In genomic region chr16:8958344-8958808, GRCh38 we compare ENCODE assay signal across 8 cellular contexts. TPM values are rescaled to one million over a fixed set of nuclear protein-coding genes. Genes with fewer than 3 reads are reported as not detected.
DNase-seq lines count a peak whose midpoint lies in the region; ATAC-seq and TF ChIP-seq lines count a peak whose summit lies in the region.

No MANE protein-coding gene starts in this region.

- in situ Hi-C loops in G401 (cut with HindIII; ENCODE audit: low sequenced_read_pairs) = no loop called here

- H3K4me3 ChIP-seq in NT2/D1 (ENCODE audit: insufficient read length, low read depth) = no peak overlapping the region
- H3K4me3 ChIP-seq in cardiac fibroblast (replicated peaks in 1 of 2; ENCODE audit: low read depth in 2 of 2, low read length in 2 of 2) = peak overlapping the region in 1 of 2 donors; percentile 7
- peak overlapping the region in 1 of 2 donors; percentile 11 for H3K4me3 ChIP-seq in muscle layer of colon (ENCODE audit: low read depth in 1 of 2, low read length in 2 of 2)

- H3K9ac ChIP-seq in NT2/D1 (ENCODE audit: insufficient read length, low read depth) (peak overlapping the region; percentile 37), muscle layer of colon (ENCODE audit: low read length) (no peak overlapping the region)

- H3K4me1 ChIP-seq in NT2/D1 (ENCODE audit: insufficient read depth, insufficient read length) = peaks cover 16% of the 10 kb centered on the region
- peaks cover 75% of the 10 kb centered on the region for H3K4me1 ChIP-seq in muscle layer of colon (ENCODE audit: insufficient read depth, low read length)

- DNase-seq in GM04503 (ENCODE audit: low read depth) = peak; percentile 37
- DNase-seq in NT2/D1 (ENCODE audit: low read depth, low spot score) = no peak
- peak; percentile 36 to 65 for DNase-seq in cardiac fibroblast (ENCODE audit: low read depth in 2 of 2)
- no peak for DNase-seq in G401 (ENCODE audit: low spot score)
- no peak for DNase-seq in cerebellar nuclear complex (lab: John Stamatoyannopoulos, UW)

- ATAC-seq in GM21576 (IDR thresholded peaks at IDR 0.05; ENCODE audit: unreplicated experiment) (no peak), HG02623 (IDR thresholded peaks at IDR 0.05; ENCODE audit: unreplicated experiment) (no peak)

- no peak for TF ChIP-seq CTCF in cardiac fibroblast (IDR thresholded peaks at IDR 0.05; ENCODE audit: low read depth, low read length)

- peaks cover 6% of the 10 kb centered on the region for H3K27me3 ChIP-seq in NT2/D1 (ENCODE audit: insufficient read depth, insufficient read length)
- no peaks in the 10 kb centered on the region for H3K27me3 ChIP-seq in muscle layer of colon (ENCODE audit: control insufficient read depth in 1 of 2, insufficient read depth in 2 of 2, low read length in 2 of 2)

- peak overlapping the region; percentile 52 for H3K27ac ChIP-seq in muscle layer of colon (ENCODE audit: low read depth, low read length)

- H3K9me3 ChIP-seq in NT2/D1 (ENCODE audit: insufficient read depth, low read length) (no peaks in the 10 kb centered on the region), muscle layer of colon (ENCODE audit: low read length) (no peaks in the 10 kb centered on the region)

- H3K36me3 ChIP-seq in NT2/D1 (ENCODE audit: insufficient read depth, insufficient read length, low read length) = no peaks in the 10 kb centered on the region
- H3K36me3 ChIP-seq in muscle layer of colon (ENCODE audit: insufficient read depth, low read length) = no peaks in the 10 kb centered on the region

RNA-seq across cellular contexts. Expression of gene USP7, which starts 5.3 kb away (rescaled TPM):
- 20.3 and 29.2 TPM in 2 replicates for total RNA-seq in G401 (2014; rRNA removed; shearing (Covaris generic))

Comparison
In these comparisons a context has a peak if more than half of its experiments do, and no peak if none do; other contexts are left out.
1. DNase-seq: peak in GM04503 (single experiment) and cardiac fibroblast (2 of 2); none in NT2/D1 (single experiment), G401 (single experiment) and cerebellar nuclear complex (0 of 2).